ENCODE assay signal across 3 cellular contexts in genomic region chr11:73965076-73965763, GRCh38.
TF ChIP-seq lines count a peak whose summit lies in the region.

No MANE protein-coding gene starts in this region.

TF ChIP-seq in A549, 52 proteins besides CTCF, POLR2A, EP300 and RAD21:
- TF ChIP-seq MAZ (IDR thresholded peaks at IDR 0.05; ENCODE audit: borderline replicate concordance, low read depth, low read length) (no peak), ZC3H11A (IDR thresholded peaks at IDR 0.05) (no peak), JUN (IDR thresholded peaks at IDR 0.05) (no peak), HOXB13 (CRISPR knock-in tag; IDR thresholded peaks at IDR 0.05; ENCODE audit: low read depth) (no peak), RCOR1 (IDR thresholded peaks at IDR 0.05; ENCODE audit: low read depth, low read length) (no peak), RARB (CRISPR knock-in tag; IDR thresholded peaks at IDR 0.05) (no peak), PHF8 (IDR thresholded peaks at IDR 0.05; ENCODE audit: borderline replicate concordance, low read depth) (no peak), HMGXB4 (CRISPR knock-in tag; IDR thresholded peaks at IDR 0.05; ENCODE audit: borderline replicate concordance) (no peak)
- TF ChIP-seq, protein P1, sequence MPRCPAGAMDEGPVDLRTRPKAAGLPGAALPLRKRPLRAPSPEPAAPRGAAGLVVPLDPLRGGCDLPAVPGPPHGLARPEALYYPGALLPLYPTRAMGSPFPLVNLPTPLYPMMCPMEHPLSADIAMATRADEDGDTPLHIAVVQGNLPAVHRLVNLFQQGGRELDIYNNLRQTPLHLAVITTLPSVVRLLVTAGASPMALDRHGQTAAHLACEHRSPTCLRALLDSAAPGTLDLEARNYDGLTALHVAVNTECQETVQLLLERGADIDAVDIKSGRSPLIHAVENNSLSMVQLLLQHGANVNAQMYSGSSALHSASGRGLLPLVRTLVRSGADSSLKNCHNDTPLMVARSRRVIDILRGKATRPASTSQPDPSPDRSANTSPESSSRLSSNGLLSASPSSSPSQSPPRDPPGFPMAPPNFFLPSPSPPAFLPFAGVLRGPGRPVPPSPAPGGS (IDR thresholded peaks at IDR 0.05): no peak
- TF ChIP-seq, protein P2, sequence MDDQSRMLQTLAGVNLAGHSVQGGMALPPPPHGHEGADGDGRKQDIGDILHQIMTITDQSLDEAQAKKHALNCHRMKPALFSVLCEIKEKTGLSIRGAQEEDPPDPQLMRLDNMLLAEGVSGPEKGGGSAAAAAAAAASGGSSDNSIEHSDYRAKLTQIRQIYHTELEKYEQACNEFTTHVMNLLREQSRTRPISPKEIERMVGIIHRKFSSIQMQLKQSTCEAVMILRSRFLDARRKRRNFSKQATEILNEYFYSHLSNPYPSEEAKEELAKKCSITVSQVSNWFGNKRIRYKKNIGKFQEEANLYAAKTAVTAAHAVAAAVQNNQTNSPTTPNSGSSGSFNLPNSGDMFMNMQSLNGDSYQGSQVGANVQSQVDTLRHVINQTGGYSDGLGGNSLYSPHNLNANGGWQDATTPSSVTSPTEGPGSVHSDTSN (IDR thresholded peaks at IDR 0.05): no peak

TF ChIP-seq in IMR-90, 13 proteins besides CTCF, POLR2A, EP300 and RAD21:
- TF ChIP-seq, protein P3, sequence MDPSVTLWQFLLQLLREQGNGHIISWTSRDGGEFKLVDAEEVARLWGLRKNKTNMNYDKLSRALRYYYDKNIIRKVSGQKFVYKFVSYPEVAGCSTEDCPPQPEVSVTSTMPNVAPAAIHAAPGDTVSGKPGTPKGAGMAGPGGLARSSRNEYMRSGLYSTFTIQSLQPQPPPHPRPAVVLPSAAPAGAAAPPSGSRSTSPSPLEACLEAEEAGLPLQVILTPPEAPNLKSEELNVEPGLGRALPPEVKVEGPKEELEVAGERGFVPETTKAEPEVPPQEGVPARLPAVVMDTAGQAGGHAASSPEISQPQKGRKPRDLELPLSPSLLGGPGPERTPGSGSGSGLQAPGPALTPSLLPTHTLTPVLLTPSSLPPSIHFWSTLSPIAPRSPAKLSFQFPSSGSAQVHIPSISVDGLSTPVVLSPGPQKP (IDR thresholded peaks at IDR 0.05; ENCODE audit: borderline replicate concordance, low read depth, low read length): no peak
- TF ChIP-seq MXI1 (IDR thresholded peaks at IDR 0.05; ENCODE audit: borderline replicate concordance, low read depth, low read length): no peak
- no peak for TF ChIP-seq MAZ (IDR thresholded peaks at IDR 0.05; ENCODE audit: borderline replicate concordance, low read depth, low read length)
- TF ChIP-seq RFX5 (IDR thresholded peaks at IDR 0.05; ENCODE audit: low read depth, low read length): no peak
- no peak for TF ChIP-seq BHLHE40 (IDR thresholded peaks at IDR 0.05; ENCODE audit: low read depth, low read length)
- no peak for TF ChIP-seq NFE2L2 (IDR thresholded peaks at IDR 0.05; ENCODE audit: low read depth, low read length)
- TF ChIP-seq MAFK (IDR thresholded peaks at IDR 0.05; ENCODE audit: low read depth, low read length): no peak
- TF ChIP-seq RCOR1 (IDR thresholded peaks at IDR 0.05; ENCODE audit: insufficient replicate concordance, low read length): no peak
- TF ChIP-seq, protein P4, sequence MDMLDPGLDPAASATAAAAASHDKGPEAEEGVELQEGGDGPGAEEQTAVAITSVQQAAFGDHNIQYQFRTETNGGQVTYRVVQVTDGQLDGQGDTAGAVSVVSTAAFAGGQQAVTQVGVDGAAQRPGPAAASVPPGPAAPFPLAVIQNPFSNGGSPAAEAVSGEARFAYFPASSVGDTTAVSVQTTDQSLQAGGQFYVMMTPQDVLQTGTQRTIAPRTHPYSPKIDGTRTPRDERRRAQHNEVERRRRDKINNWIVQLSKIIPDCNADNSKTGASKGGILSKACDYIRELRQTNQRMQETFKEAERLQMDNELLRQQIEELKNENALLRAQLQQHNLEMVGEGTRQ (IDR thresholded peaks at IDR 0.05; ENCODE audit: low read depth, low read length): no peak
- TF ChIP-seq FOS (IDR thresholded peaks at IDR 0.05; ENCODE audit: low read depth, low read length): no peak
- TF ChIP-seq CEBPB (IDR thresholded peaks at IDR 0.05; ENCODE audit: low read depth, low read length): no peak
- TF ChIP-seq SMC3 (IDR thresholded peaks at IDR 0.05; ENCODE audit: low read depth, low read length): no peak
- no peak for TF ChIP-seq CHD1 (IDR thresholded peaks at IDR 0.05; ENCODE audit: low read depth, low read length)

TF ChIP-seq in K562, 482 proteins besides CTCF, POLR2A, EP300 and RAD21:
- no peak for TF ChIP-seq TAF9B (IDR thresholded peaks at IDR 0.05; ENCODE audit: partially characterized antibody)
- TF ChIP-seq IRF2 (CRISPR knock-in tag; IDR thresholded peaks at IDR 0.05): 0 out of 2 replicates have a peak, but pooled peaks have one; percentile 14
- TF ChIP-seq SMARCE1 (IDR thresholded peaks at IDR 0.05): no peak
- no peak for TF ChIP-seq SAFB2 (IDR thresholded peaks at IDR 0.05; ENCODE audit: borderline replicate concordance, low read depth, low read length, severe bottlenecking)
- TF ChIP-seq CUX1 (CRISPR knock-in tag; IDR thresholded peaks at IDR 0.05): no peak
- TF ChIP-seq, protein P5, sequence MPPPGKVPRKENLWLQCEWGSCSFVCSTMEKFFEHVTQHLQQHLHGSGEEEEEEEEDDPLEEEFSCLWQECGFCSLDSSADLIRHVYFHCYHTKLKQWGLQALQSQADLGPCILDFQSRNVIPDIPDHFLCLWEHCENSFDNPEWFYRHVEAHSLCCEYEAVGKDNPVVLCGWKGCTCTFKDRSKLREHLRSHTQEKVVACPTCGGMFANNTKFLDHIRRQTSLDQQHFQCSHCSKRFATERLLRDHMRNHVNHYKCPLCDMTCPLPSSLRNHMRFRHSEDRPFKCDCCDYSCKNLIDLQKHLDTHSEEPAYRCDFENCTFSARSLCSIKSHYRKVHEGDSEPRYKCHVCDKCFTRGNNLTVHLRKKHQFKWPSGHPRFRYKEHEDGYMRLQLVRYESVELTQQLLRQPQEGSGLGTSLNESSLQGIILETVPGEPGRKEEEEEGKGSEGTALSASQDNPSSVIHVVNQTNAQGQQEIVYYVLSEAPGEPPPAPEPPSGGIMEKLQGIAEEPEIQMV (tag; conservative IDR thresholded peaks at IDR 0.05; ENCODE audit: low read depth): no peak
- TF ChIP-seq TCFL5 (CRISPR knock-in tag; conservative IDR thresholded peaks at IDR 0.05): no peak
